7 cellular contexts compared by ENCODE assay signal in genomic region chr16:20311548-20311947, GRCh38. TPM values are rescaled to one million over a fixed set of nuclear protein-coding genes. Genes with fewer than 3 reads are reported as not detected.
"Had no signal": no experiment of that assay in that cellular context is flagged by ENCODE, and none has a peak within 500 bp of the region (broad histone marks: within the 10 kb centered on the region; RNA-seq: fewer than 3 reads in every experiment).

No MANE protein-coding gene starts in this region.

- FAIRE-seq: HTR-8/SVneo had no signal

- H3K27ac Mint-ChIP-seq: IgD-negative memory B cell had no signal

- H3K36me3 Mint-ChIP-seq: IgD-negative memory B cell had no signal

- H3K4me1 Mint-ChIP-seq: IgD-negative memory B cell had no signal

- DNase-seq: IMR-90, KG1 had no signal

- H3K27ac ChIP-seq: HL-60 had no signal

- H3K4me3 Mint-ChIP-seq: IgD-negative memory B cell had no signal

RNA-seq across cellular contexts. Expression of gene GP2, which starts 15.8 kb away (rescaled TPM):
- total RNA-seq: HT-29, HT1080, IMR-90 had no signal
- polyA plus RNA-seq: IgD-negative memory B cell, IMR-90 had no signal

RNA-seq across cellular contexts. Expression of gene UMOD, which starts 41.0 kb away (rescaled TPM):
- total RNA-seq: HT-29, HT1080, IMR-90 had no signal
- polyA plus RNA-seq: IgD-negative memory B cell, IMR-90 had no signal
